Comparison of ENCODE assay signal across 7 cellular contexts in genomic region chr10:48523820-48524758, GRCh38.
DNase-seq lines count a peak whose midpoint lies in the region; ATAC-seq and TF ChIP-seq lines count a peak whose summit lies in the region.

No MANE protein-coding gene starts in this region.

- H3K9me3 ChIP-seq in naive thymus-derived CD4-positive, alpha-beta T cell (ENCODE audit: control insufficient read depth in 2 of 3, low read length in 3 of 3), result no peaks in the 10 kb centered on the region

- DNase-seq in GM12865 (ENCODE audit: low read depth) (no peak), NCI-H146 (lab: John Stamatoyannopoulos, UW) (peak; percentile 63), epithelial cell of esophagus (ENCODE audit: low read depth) (peak; percentile 11), kidney glomerular epithelial cell (lab: John Stamatoyannopoulos, UW) (no peak)
- DNase-seq in naive thymus-derived CD4-positive, alpha-beta T cell, result peak in 1 of 9 donors; percentile 20

- no peaks in the 10 kb centered on the region for H3K4me1 ChIP-seq in naive thymus-derived CD4-positive, alpha-beta T cell (ENCODE audit: control insufficient read depth in 2 of 2, insufficient read depth in 2 of 2, low read length in 2 of 2)

- intact Hi-C loops in naive thymus-derived CD4-positive, alpha-beta T cell (cut with micrococcal nuclease), result no loop called here

- H3K4me3 Mint-ChIP-seq in naive thymus-derived CD4-positive, alpha-beta T cell, result peak overlapping the region in 3 of 10 donors; percentile 8 to 45 (median 31)

- peaks cover 0 to 5% (median 0%) of the 10 kb centered on the region in 5 donors for H3K36me3 Mint-ChIP-seq in naive thymus-derived CD4-positive, alpha-beta T cell

- TF ChIP-seq CTCF in GM12865 (IDR thresholded peaks at IDR 0.05; ENCODE audit: insufficient read depth, low read depth, low read length, missing control alignments) (peak; percentile 37), epithelial cell of esophagus (IDR thresholded peaks at IDR 0.05; ENCODE audit: insufficient read depth, low read depth, low read length, missing control alignments) (peak; percentile 14)

- H3K27me3 Mint-ChIP-seq in naive thymus-derived CD4-positive, alpha-beta T cell, result peaks cover 47 to 82% (median 64%) of the 10 kb centered on the region in 5 donors

- H3K27me3 ChIP-seq in naive thymus-derived CD4-positive, alpha-beta T cell (ENCODE audit: control insufficient read depth in 2 of 2, insufficient read depth in 2 of 2, low read length in 2 of 2), result peaks cover 0 to 4% of the 10 kb centered on the region in 2 donors

- H3K4me3 ChIP-seq in GM12865 (ENCODE audit: low read depth, low read length) (no peak overlapping the region), epithelial cell of esophagus (ENCODE audit: low read length) (peak overlapping the region; percentile 24)
- H3K4me3 ChIP-seq in naive thymus-derived CD4-positive, alpha-beta T cell (ENCODE audit: low read length), result no peak overlapping the region

- peaks cover 2 to 11% (median 6%) of the 10 kb centered on the region in 7 donors for H3K4me1 Mint-ChIP-seq in naive thymus-derived CD4-positive, alpha-beta T cell

- no peaks in the 10 kb centered on the region for H3K36me3 ChIP-seq in naive thymus-derived CD4-positive, alpha-beta T cell (ENCODE audit: control insufficient read depth in 2 of 3, insufficient read depth in 3 of 3, low read length in 3 of 3)

- CTCF ChIA-PET in naive thymus-derived CD4-positive, alpha-beta T cell (lab: Charles Lee), result no interaction called here

- POLR2A ChIA-PET in naive thymus-derived CD4-positive, alpha-beta T cell (lab: Charles Lee), result no interaction called here

- peak; percentile 39 for ATAC-seq in naive thymus-derived CD4-positive, alpha-beta T cell
- no peak for ATAC-seq in HG02973 (IDR thresholded peaks at IDR 0.05; ENCODE audit: unreplicated experiment)
- no peak for ATAC-seq in GM21723 (IDR thresholded peaks at IDR 0.05; ENCODE audit: unreplicated experiment)

- no peak overlapping the region for H3K27ac ChIP-seq in naive thymus-derived CD4-positive, alpha-beta T cell (ENCODE audit: low read depth, low read length)

- H3K27ac Mint-ChIP-seq in naive thymus-derived CD4-positive, alpha-beta T cell, result no peak overlapping the region

- peaks cover 0 to 6% (median 3%) of the 10 kb centered on the region in 11 donors for H3K9me3 Mint-ChIP-seq in naive thymus-derived CD4-positive, alpha-beta T cell

Comparison
In these comparisons a context has a peak if more than half of its experiments do, and no peak if none do; other contexts are left out.
1. DNase-seq: peak in NCI-H146 (single experiment) and epithelial cell of esophagus (single experiment); none in GM12865 (single experiment) and kidney glomerular epithelial cell (single experiment).